In genomic region chr19:14503285-14503684, GRCh38 we compare ENCODE assay signal across 1 cellular context.
TF ChIP-seq lines count a peak whose summit lies in the region.

No MANE protein-coding gene starts in this region.

TF ChIP-seq in HepG2, 621 proteins besides CTCF, POLR2A, EP300 and RAD21:
- TF ChIP-seq ZBTB42 (CRISPR knock-in tag; IDR thresholded peaks at IDR 0.05) (no peak), RFX1 (IDR thresholded peaks at IDR 0.05) (no peak), MEIS2 (CRISPR knock-in tag; IDR thresholded peaks at IDR 0.05) (no peak), TEF (CRISPR knock-in tag; IDR thresholded peaks at IDR 0.05) (no peak), THAP9 (CRISPR knock-in tag; IDR thresholded peaks at IDR 0.05; ENCODE audit: borderline replicate concordance) (no peak), ZBTB25 (CRISPR knock-in tag; IDR thresholded peaks at IDR 0.05) (no peak), ZFP82 (CRISPR knock-in tag; IDR thresholded peaks at IDR 0.05; ENCODE audit: borderline replicate concordance) (no peak), ZNF724P (CRISPR knock-in tag; IDR thresholded peaks at IDR 0.05; ENCODE audit: borderline replicate concordance) (no peak), ZBTB7B (CRISPR knock-in tag; IDR thresholded peaks at IDR 0.05) (no peak), DPF2 (CRISPR knock-in tag; IDR thresholded peaks at IDR 0.05; ENCODE audit: borderline replicate concordance, low read depth) (no peak), SOX13 (IDR thresholded peaks at IDR 0.05) (no peak), SOX13 (CRISPR knock-in tag; conservative IDR thresholded peaks at IDR 0.05 in 1 of 2, IDR thresholded peaks at IDR 0.05 in 1 of 2) (no peak), ZNF121 (CRISPR knock-in tag; IDR thresholded peaks at IDR 0.05) (no peak)
